In genomic region chr3:179236676-179237301, GRCh38 we compare ENCODE assay signal across 12 cellular contexts. TPM values are rescaled to one million over a fixed set of nuclear protein-coding genes. Genes with fewer than 3 reads are reported as not detected.
A peak's percentile ranks its signal among the peaks of the same experiment; 100 is the strongest.
DNase-seq lines count a peak whose midpoint lies in the region; ATAC-seq lines count a peak whose summit lies in the region.
"Had no signal": no experiment of that assay in that cellular context is flagged by ENCODE, and none has a peak within 500 bp of the region (broad histone marks: within the 10 kb centered on the region; RNA-seq: fewer than 3 reads in every experiment).

No MANE protein-coding gene starts in this region.

- H3K4me1 Mint-ChIP-seq in activated naive CD8-positive, alpha-beta T cell treated with anti-CD3 and anti-CD28 coated beads, Interleukin-2, amount 50 U/mL, for 24 hours = peaks cover 4% of the 10 kb centered on the region

- peak overlapping the region; percentile 15 for H3K27ac Mint-ChIP-seq in activated naive CD8-positive, alpha-beta T cell treated with anti-CD3 and anti-CD28 coated beads, Interleukin-2, amount 50 U/mL, for 24 hours
- H3K27ac Mint-ChIP-seq: WTC11 had no signal

- peaks cover 15% of the 10 kb centered on the region for H3K36me3 Mint-ChIP-seq in activated naive CD8-positive, alpha-beta T cell treated with anti-CD3 and anti-CD28 coated beads, Interleukin-2, amount 50 U/mL, for 24 hours (ENCODE audit: low read depth)

- DNase-seq in activated naive CD8-positive, alpha-beta T cell treated with anti-CD3 and anti-CD28 coated beads, Interleukin-2, amount 50 U/mL, for 24 hours = no peak
- DNase-seq in foreskin melanocyte = no peak
- DNase-seq in dedifferentiated amniotic fluid mesenchymal stem cell (ENCODE audit: extremely low spot score) = no peak
- DNase-seq in left colon = no peak
- no peak for DNase-seq in cerebellum (ENCODE audit: low spot score)
- DNase-seq: NCI-H748 treated with DMSO at 0.1 percent for 48 hours; stimulated activated CD4-positive, alpha-beta T cell treated with anti-CD3 and anti-CD28 coated beads, Interleukin-4, amount 100 ng/mL, for 24 hours; uterus had no signal

- no peaks in the 10 kb centered on the region for H3K27me3 Mint-ChIP-seq in activated naive CD8-positive, alpha-beta T cell treated with anti-CD3 and anti-CD28 coated beads, Interleukin-2, amount 50 U/mL, for 24 hours

- peak; percentile 71 for ATAC-seq in GM18867 (IDR thresholded peaks at IDR 0.05; ENCODE audit: unreplicated experiment)
- peak; percentile 66 for ATAC-seq in GM21619 (IDR thresholded peaks at IDR 0.05; ENCODE audit: unreplicated experiment)
- peak; percentile 88 for ATAC-seq in HG03442 (IDR thresholded peaks at IDR 0.05; ENCODE audit: unreplicated experiment)
- ATAC-seq in activated naive CD8-positive, alpha-beta T cell treated with anti-CD3 and anti-CD28 coated beads, Interleukin-2, amount 50 U/mL, for 24 hours = peak; percentile 84
- ATAC-seq in left colon = no peak
- ATAC-seq: WTC11 had no signal

- H3K9me3 Mint-ChIP-seq in activated naive CD8-positive, alpha-beta T cell treated with anti-CD3 and anti-CD28 coated beads, Interleukin-2, amount 50 U/mL, for 24 hours = no peaks in the 10 kb centered on the region
- H3K9me3 Mint-ChIP-seq: WTC11 had no signal

- intact Hi-C loops in left colon (cut with DNase I, micrococcal nuclease) = no loop called here

- H3K4me3 Mint-ChIP-seq in activated naive CD8-positive, alpha-beta T cell treated with anti-CD3 and anti-CD28 coated beads, Interleukin-2, amount 50 U/mL, for 24 hours = no peak overlapping the region
- H3K4me3 Mint-ChIP-seq: WTC11 had no signal

RNA-seq across cellular contexts. Expression of gene KCNMB3, which starts 14.1 kb away (rescaled TPM):
- 1 to 10 TPM; 1.5 to 2.4 TPM for total RNA-seq in left colon
- total RNA-seq in cerebellum = 4.9 TPM
